Comparison of ENCODE assay signal across 7 cellular contexts in the genomic region with DNA sequence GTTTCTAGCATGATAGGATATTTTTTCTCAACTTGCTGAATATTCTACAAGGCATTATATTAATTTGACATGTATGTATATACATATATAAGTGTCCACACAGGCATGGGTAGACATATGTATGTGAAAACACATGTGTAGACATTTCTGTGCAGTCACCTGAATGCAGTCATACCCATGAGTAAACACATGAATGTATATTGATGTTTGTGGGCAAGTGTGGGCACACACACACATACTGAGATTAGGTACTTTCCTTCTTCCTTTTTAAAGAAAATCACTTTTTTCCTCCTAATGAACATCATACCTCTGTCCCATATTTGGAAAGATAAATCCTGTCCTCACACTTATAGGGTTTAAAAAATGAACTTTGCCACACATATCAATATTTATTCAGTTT. TPM values are rescaled to one million over a fixed set of nuclear protein-coding genes. Genes with fewer than 3 reads are reported as not detected.
DNase-seq lines count a peak whose midpoint lies in the region; ATAC-seq lines count a peak whose summit lies in the region.
"Not testable (repeated sequence)": the region's sequence is repeated elsewhere in the genome, so short reads cannot be mapped to it uniquely, and the experiment has no call there.

No MANE protein-coding gene starts in this region.

- peak overlapping the region; percentile 45 for H3K27ac ChIP-seq in CD8-positive, alpha-beta memory T cell (ENCODE audit: low read depth, low read length)
- peak overlapping the region; percentile 74 for H3K27ac ChIP-seq in effector memory CD4-positive, alpha-beta T cell (ENCODE audit: insufficient read depth, low read length, poor library complexity, severe bottlenecking)

- H3K9me3 ChIP-seq in CD8-positive, alpha-beta memory T cell (ENCODE audit: low read length); effector memory CD4-positive, alpha-beta T cell (ENCODE audit: control insufficient read depth, low read length): not testable (repeated sequence)

- CTCF ChIA-PET in CD8-positive, alpha-beta memory T cell (lab: Charles Lee) = interaction anchor here (1.7 kb wide), 1 partner anchor 17 kb away, joined by 5 read pairs; no protein-coding TSS in a partner anchor
- CTCF ChIA-PET in activated CD8-positive, alpha-beta memory T cell treated with anti-CD3 and anti-CD28 coated beads, Interleukin-2, amount 10 ng/mL, durations not matched to agents 7 days and 5 days (lab: Charles Lee) = interaction anchor here (0.8 to 2.9 kb wide), 2 partner anchors 72 to 132 kb away, joined by 3 to 8 read pairs; no protein-coding TSS in a partner anchor

- peaks cover 66% of the 10 kb centered on the region for H3K4me1 ChIP-seq in CD8-positive, alpha-beta memory T cell (ENCODE audit: insufficient read depth, low read length)
- peaks cover 44% of the 10 kb centered on the region for H3K4me1 ChIP-seq in effector memory CD4-positive, alpha-beta T cell (ENCODE audit: control insufficient read depth, insufficient read depth, low read length, poor library complexity, severe bottlenecking)

- not testable (repeated sequence) for H3K27me3 Mint-ChIP-seq in CD8-positive, alpha-beta memory T cell; IgD-negative memory B cell; T-helper 2 cell treated with Interferon-gamma antibody and Interleukin-4, amounts not matched to agents 5 μg/mL and 100 μg/mL, for 36 hours (ENCODE audit: low read depth); activated CD8-positive, alpha-beta memory T cell treated with anti-CD3 and anti-CD28 coated beads, Interleukin-2, amount 10 ng/mL, durations not matched to agents 7 days and 5 days

- peaks cover 0 to 15% (median 0%) of the 10 kb centered on the region in 3 donors for H3K36me3 Mint-ChIP-seq in CD8-positive, alpha-beta memory T cell
- H3K36me3 Mint-ChIP-seq in IgD-negative memory B cell; activated naive CD4-positive, alpha-beta T cell treated with anti-CD3 and anti-CD28 coated beads, Interleukin-2, amount 50 U/mL, for 72 hours: not testable (repeated sequence)
- peaks cover 16% of the 10 kb centered on the region for H3K36me3 Mint-ChIP-seq in T-helper 2 cell treated with Interferon-gamma antibody and Interleukin-4, amounts not matched to agents 5 μg/mL and 100 μg/mL, for 36 hours (ENCODE audit: low read depth)
- peaks cover 16% of the 10 kb centered on the region for H3K36me3 Mint-ChIP-seq in activated CD8-positive, alpha-beta memory T cell treated with anti-CD3 and anti-CD28 coated beads, Interleukin-2, amount 10 ng/mL, durations not matched to agents 7 days and 5 days

- not testable (repeated sequence) for H3K27me3 ChIP-seq in CD8-positive, alpha-beta memory T cell (ENCODE audit: insufficient read depth, low read length, poor library complexity, severe bottlenecking); effector memory CD4-positive, alpha-beta T cell (replicated peaks; ENCODE audit: control insufficient read depth, insufficient read depth, low read length, poor library complexity, severe bottlenecking)

- peak; percentile 32 for ATAC-seq in activated CD8-positive, alpha-beta memory T cell treated with anti-CD3 and anti-CD28 coated beads, Interleukin-2, amount 10 ng/mL, durations not matched to agents 7 days and 5 days
- ATAC-seq in activated naive CD4-positive, alpha-beta T cell treated with anti-CD3 and anti-CD28 coated beads, Interleukin-2, amount 50 U/mL, for 72 hours = peak; percentile 49 to 88

- POLR2A ChIA-PET in CD8-positive, alpha-beta memory T cell (lab: Charles Lee) = interaction anchor here (1.0 to 1.2 kb wide), 3 partner anchors 17 to 88 kb away, joined by 3 to 9 read pairs (median 5); a partner anchor contains a TSS

- not testable (repeated sequence) for DNase-seq in CD8-positive, alpha-beta memory T cell; activated CD8-positive, alpha-beta memory T cell treated with anti-CD3 and anti-CD28 coated beads, Interleukin-2, amount 10 ng/mL, durations not matched to agents 7 days and 5 days; activated naive CD4-positive, alpha-beta T cell treated with anti-CD3 and anti-CD28 coated beads, Interleukin-2, amount 50 U/mL, for 72 hours (ENCODE audit: low spot score in 2 of 2); effector memory CD4-positive, alpha-beta T cell
- peak; percentile 40 for DNase-seq in T-helper 2 cell treated with Interferon-gamma antibody and Interleukin-4, amounts not matched to agents 5 μg/mL and 100 μg/mL, for 36 hours (ENCODE audit: low spot score)
- DNase-seq in stimulated activated CD4-positive, alpha-beta T cell treated with anti-CD3 and anti-CD28 coated beads, Interleukin-4, amount 100 ng/mL, for 24 hours = peak; percentile 31

- H3K36me3 ChIP-seq in CD8-positive, alpha-beta memory T cell (ENCODE audit: insufficient read depth, low read length); effector memory CD4-positive, alpha-beta T cell (ENCODE audit: control insufficient read depth, insufficient read depth, low read length): not testable (repeated sequence)

- H3K4me3 ChIP-seq in CD8-positive, alpha-beta memory T cell (ENCODE audit: low read length) = not testable (repeated sequence)
- H3K4me3 ChIP-seq in effector memory CD4-positive, alpha-beta T cell (ENCODE audit: insufficient read depth, low read depth, low read length, poor library complexity, severe bottlenecking) = peak overlapping the region; percentile 20

- not testable (repeated sequence) for H3K9me3 Mint-ChIP-seq in CD8-positive, alpha-beta memory T cell; IgD-negative memory B cell; T-helper 2 cell treated with Interferon-gamma antibody and Interleukin-4, amounts not matched to agents 5 μg/mL and 100 μg/mL, for 36 hours; activated CD8-positive, alpha-beta memory T cell treated with anti-CD3 and anti-CD28 coated beads, Interleukin-2, amount 10 ng/mL, durations not matched to agents 7 days and 5 days (ENCODE audit: low read depth); activated naive CD4-positive, alpha-beta T cell treated with anti-CD3 and anti-CD28 coated beads, Interleukin-2, amount 50 U/mL, for 72 hours

- H3K4me1 Mint-ChIP-seq in CD8-positive, alpha-beta memory T cell = peaks cover 60 to 86% (median 84%) of the 10 kb centered on the region in 3 donors
- H3K4me1 Mint-ChIP-seq in IgD-negative memory B cell = peaks cover 40 to 45% (median 42%) of the 10 kb centered on the region in 3 donors
- H3K4me1 Mint-ChIP-seq in T-helper 2 cell treated with Interferon-gamma antibody and Interleukin-4, amounts not matched to agents 5 μg/mL and 100 μg/mL, for 36 hours (ENCODE audit: low read depth) = peaks cover 59% of the 10 kb centered on the region
- H3K4me1 Mint-ChIP-seq in activated CD8-positive, alpha-beta memory T cell treated with anti-CD3 and anti-CD28 coated beads, Interleukin-2, amount 10 ng/mL, durations not matched to agents 7 days and 5 days = peaks cover 65% of the 10 kb centered on the region

- peak overlapping the region; percentile 89 to 98 (median 97) for H3K27ac Mint-ChIP-seq in CD8-positive, alpha-beta memory T cell
- H3K27ac Mint-ChIP-seq in IgD-negative memory B cell = peak overlapping the region; percentile 80 to 88 (median 86)
- H3K27ac Mint-ChIP-seq in T-helper 2 cell treated with Interferon-gamma antibody and Interleukin-4, amounts not matched to agents 5 μg/mL and 100 μg/mL, for 36 hours = peak overlapping the region; percentile 95
- peak overlapping the region; percentile 81 for H3K27ac Mint-ChIP-seq in activated CD8-positive, alpha-beta memory T cell treated with anti-CD3 and anti-CD28 coated beads, Interleukin-2, amount 10 ng/mL, durations not matched to agents 7 days and 5 days
- H3K27ac Mint-ChIP-seq in activated naive CD4-positive, alpha-beta T cell treated with anti-CD3 and anti-CD28 coated beads, Interleukin-2, amount 50 U/mL, for 72 hours = peak overlapping the region; percentile 69 to 96

- peak overlapping the region; percentile 57 to 82 (median 79) for H3K4me3 Mint-ChIP-seq in CD8-positive, alpha-beta memory T cell
- H3K4me3 Mint-ChIP-seq in IgD-negative memory B cell = peak overlapping the region; percentile 46 to 78 (median 68)
- peak overlapping the region; percentile 82 for H3K4me3 Mint-ChIP-seq in T-helper 2 cell treated with Interferon-gamma antibody and Interleukin-4, amounts not matched to agents 5 μg/mL and 100 μg/mL, for 36 hours
- not testable (repeated sequence) for H3K4me3 Mint-ChIP-seq in activated CD8-positive, alpha-beta memory T cell treated with anti-CD3 and anti-CD28 coated beads, Interleukin-2, amount 10 ng/mL, durations not matched to agents 7 days and 5 days

RNA-seq across cellular contexts. Expression of a gene that starts 49.4 kb away (rescaled TPM):
- total RNA-seq in CD8-positive, alpha-beta memory T cell = 1 to 10 TPM; 6.6 to 9.3 TPM
- 1.5 TPM for polyA plus RNA-seq in CD8-positive, alpha-beta memory T cell
- 4.2 TPM for polyA plus RNA-seq in IgD-negative memory B cell
- 10 to 100 TPM; 12.6 to 22.5 TPM for total RNA-seq in activated CD8-positive, alpha-beta memory T cell treated with anti-CD3 and anti-CD28 coated beads, Interleukin-2, amount 10 ng/mL, durations not matched to agents 7 days and 5 days
- total RNA-seq in activated naive CD4-positive, alpha-beta T cell treated with anti-CD3 and anti-CD28 coated beads, Interleukin-2, amount 50 U/mL, for 72 hours = 10 to 100 TPM in 1 of 2 donors, 1 to 10 TPM in 1; 7.2 to 16.4 TPM
